ENCODE assay signal across 10 cellular contexts in the genomic region with DNA sequence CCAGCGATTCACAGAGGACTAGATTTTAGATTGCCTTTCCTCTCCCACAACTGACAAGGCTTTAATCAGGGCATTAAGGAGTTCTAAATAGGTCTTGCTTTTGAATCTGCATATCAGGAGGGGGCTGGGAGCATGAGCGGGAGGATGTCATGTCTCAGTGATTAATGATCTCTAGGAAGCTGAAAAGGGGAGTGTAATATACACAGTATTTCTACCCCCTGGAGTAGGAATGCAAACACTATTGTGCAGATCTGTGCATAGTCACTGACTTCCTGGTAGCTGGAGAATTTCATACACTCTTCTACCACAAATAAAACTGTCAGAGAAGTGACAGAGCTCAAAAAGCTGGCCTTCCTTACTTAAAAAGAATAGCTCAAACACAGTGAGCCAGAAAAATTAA.
DNase-seq lines count a peak whose midpoint lies in the region; ATAC-seq and TF ChIP-seq lines count a peak whose summit lies in the region.
"Had no signal": no experiment of that assay in that cellular context is flagged by ENCODE, and none has a peak within 500 bp of the region (broad histone marks: within the 10 kb centered on the region; RNA-seq: fewer than 3 reads in every experiment).

No MANE protein-coding gene starts in this region.

- POLR2A ChIA-PET in SK-N-SH (lab: Yijun Ruan, JAX): no interaction called here

- H3F3A ChIP-seq in SK-N-SH (replicated peaks; ENCODE audit: insufficient read depth): peaks cover 11% of the 10 kb centered on the region

- CTCF ChIA-PET in SK-N-SH (lab: Yijun Ruan, JAX): interaction anchor here (1.1 to 2.7 kb wide), 2 partner anchors 454 to 478 kb away, joined by 3 to 18 read pairs; no protein-coding TSS in a partner anchor

- H4K20me1 ChIP-seq in SK-N-SH (ENCODE audit: insufficient read depth): no peaks in the 10 kb centered on the region

- H3K9me3 ChIP-seq in SK-N-SH: no peaks in the 10 kb centered on the region
- H3K9me3 ChIP-seq in right cardiac atrium (ENCODE audit: control insufficient read depth, low read length): no peaks in the 10 kb centered on the region
- H3K9me3 ChIP-seq in transverse colon: no peaks in the 10 kb centered on the region

- ATAC-seq in right cardiac atrium (peak; percentile 57 to 60), GM18870 (IDR thresholded peaks at IDR 0.05; ENCODE audit: unreplicated experiment) (no peak)
- ATAC-seq: activated CD4-positive, CD25-positive, alpha-beta regulatory T cell treated with anti-CD3 and anti-CD28 coated beads, Interleukin-2, amount 50 U/mL, for 24 hours; stimulated activated memory B cell treated with anti-CD40 and anti-IgM and Interleukin-4, amounts not matched to agents 10 μg/mL and 1 μg/mL and 100 μg/mL, for 72 hours had no signal

- H3K4me3 ChIP-seq in SK-N-SH (ENCODE audit: low read depth in 2 of 2, low read length in 1 of 2) (no peak overlapping the region), right cardiac atrium (ENCODE audit: low read length) (no peak overlapping the region), transverse colon (no peak overlapping the region)

- no peak for TF ChIP-seq POLR2A in transverse colon (IDR thresholded peaks at IDR 0.05)

- WGBS in SK-N-SH (ENCODE audit: low lambda C conversion rate): 47% methylated on average over 2 of the region's 2 CpGs
- WGBS in right cardiac atrium: 19% methylated on average over 2 of the region's 2 CpGs
- 13 to 35% methylated on average over 1 to 2 of the region's 2 CpGs for WGBS in transverse colon (ENCODE audit: low coverage in 1 of 2), 2 donors

- 0 out of 2 replicates have a peak, but pooled peaks cover 11% of the 10 kb centered on the region for H3K79me2 ChIP-seq in SK-N-SH (ENCODE audit: insufficient read depth)

- no peak overlapping the region for H2AFZ ChIP-seq in SK-N-SH (ENCODE audit: low read depth)

- no peaks in the 10 kb centered on the region for H3K9me2 ChIP-seq in SK-N-SH

- peak in 1 of 2 experiments; percentile 54; a peak in 1 of 4 replicates for TF ChIP-seq EP300 in SK-N-SH (IDR thresholded peaks at IDR 0.05; ENCODE audit: borderline replicate concordance in 1 of 2, low read depth in 1 of 2, low read length in 1 of 2)
- no peak for TF ChIP-seq EP300 in transverse colon (IDR thresholded peaks at IDR 0.05; ENCODE audit: low read depth)

- intact Hi-C loops in right cardiac atrium (cut with DNase I) (loop anchor here (5.0 to 10.0 kb wide), 2 partner anchors 453 to 455 kb away; no protein-coding TSS in a partner anchor), transverse colon (cut with DNase I; ENCODE audit: low total_unique reads) (loop anchor here (10.0 kb wide), 1 partner anchor 455 kb away; no protein-coding TSS in a partner anchor)

- H3K27ac ChIP-seq in SK-N-SH (ENCODE audit: low read depth in 2 of 2, low read length in 1 of 2): peak overlapping the region in 1 of 2 experiments; percentile 60; a peak in 3 of 4 replicates
- no peak overlapping the region for H3K27ac ChIP-seq in right cardiac atrium (ENCODE audit: low read length)
- H3K27ac ChIP-seq in transverse colon: peak overlapping the region; percentile 2 to 40 (median 15)

- H3K36me3 ChIP-seq in SK-N-SH (replicated peaks in 1 of 2; ENCODE audit: control insufficient read depth in 1 of 2, insufficient read depth in 2 of 2, low read length in 1 of 2) (peaks cover 17 to 31% of the 10 kb centered on the region in 2 experiments), transverse colon (peaks cover 0 to 13% (median 5%) of the 10 kb centered on the region in 4 donors)

- DNase-seq in NCI-H2196 (lab: John Stamatoyannopoulos, UW; ENCODE audit: unreplicated experiment) (peak; percentile 10), NCI-H2196 treated with DMSO at 0.1 percent for 48 hours (lab: John Stamatoyannopoulos, UW; ENCODE audit: unreplicated experiment) (no peak), SK-N-SH (peak; percentile 7), right cardiac atrium (no peak), transverse colon (no peak), NCI-H524 treated with DMSO at 0.1 percent for 48 hours (lab: John Stamatoyannopoulos, UW) (no peak)
- DNase-seq in activated T-cell treated with anti-CD3 and anti-CD28 coated beads, Interleukin-2, amount 50 U/mL, for 1 hour: no peak

- peak overlapping the region; percentile 14 for H3K4me2 ChIP-seq in SK-N-SH

- in situ Hi-C loops in transverse colon (cut with MboI; ENCODE audit: low pct_ligation_motif_present in 1 of 4, low pct_unique_long_range_greater_than_20kb in 1 of 4, low sequenced_read_pairs in 3 of 4): loop anchor here in 2 of 4 donors (10.0 to 25.0 kb wide), 2 partner anchors 453 to 455 kb away; no protein-coding TSS in a partner anchor

- TF ChIP-seq CTCF in SK-N-SH (IDR thresholded peaks at IDR 0.05) (no peak), transverse colon (IDR thresholded peaks at IDR 0.05) (no peak)

- peaks cover 9 to 27% of the 10 kb centered on the region in 2 experiments; a peak in 2 of 4 replicates for H3K4me1 ChIP-seq in SK-N-SH (ENCODE audit: control insufficient read depth in 1 of 2, insufficient read depth in 2 of 2, low read depth in 1 of 2, low read length in 1 of 2)
- peaks cover 2% of the 10 kb centered on the region for H3K4me1 ChIP-seq in right cardiac atrium (ENCODE audit: control insufficient read depth, insufficient read depth, low read length)
- peaks cover 19 to 38% (median 25%) of the 10 kb centered on the region in 4 donors for H3K4me1 ChIP-seq in transverse colon

- no peak overlapping the region for H3K9ac ChIP-seq in SK-N-SH

- no peak for TF ChIP-seq RAD21 in SK-N-SH (IDR thresholded peaks at IDR 0.05; ENCODE audit: low read length)

- H3K27me3 ChIP-seq in SK-N-SH (ENCODE audit: insufficient read depth) (no peaks in the 10 kb centered on the region), right cardiac atrium (ENCODE audit: control insufficient read depth, insufficient read depth) (no peaks in the 10 kb centered on the region), transverse colon (no peaks in the 10 kb centered on the region)

TF ChIP-seq in SK-N-SH, 30 proteins besides CTCF, POLR2A, EP300 and RAD21 (continues in another document):
- TF ChIP-seq GABPA (IDR thresholded peaks at IDR 0.05; ENCODE audit: low read depth) (no peak), NFIC (IDR thresholded peaks at IDR 0.05; ENCODE audit: borderline replicate concordance) (no peak), RXRA (IDR thresholded peaks at IDR 0.05; ENCODE audit: borderline replicate concordance, low read depth) (no peak), FOSL2 (IDR thresholded peaks at IDR 0.05; ENCODE audit: borderline replicate concordance, low read depth) (peak; percentile 7; the same call in 1 of the 2 replicates), GATA2 (CRISPR knock-in tag; IDR thresholded peaks at IDR 0.05) (no peak), TAF1 (IDR thresholded peaks at IDR 0.05; ENCODE audit: borderline replicate concordance, low read depth, low read length) (no peak), SMC3 (IDR thresholded peaks at IDR 0.05; ENCODE audit: low read depth, low read length) (no peak), MEF2A (IDR thresholded peaks at IDR 0.05; ENCODE audit: borderline replicate concordance, low read depth) (no peak), EZH2phosphoT487 (IDR thresholded peaks at IDR 0.05; ENCODE audit: borderline replicate concordance, low read depth) (no peak), JUND (IDR thresholded peaks at IDR 0.05) (no peak), ELF1 (IDR thresholded peaks at IDR 0.05) (0 out of 2 replicates have a peak, but pooled peaks have one; percentile 18), TCF12 (IDR thresholded peaks at IDR 0.05) (peak; percentile 84), RCOR1 (IDR thresholded peaks at IDR 0.05; ENCODE audit: low read length) (no peak), RFX5 (IDR thresholded peaks at IDR 0.05; ENCODE audit: low read length) (no peak), YY1 (IDR thresholded peaks at IDR 0.05; ENCODE audit: low read depth) (no peak), TEAD4 (IDR thresholded peaks at IDR 0.05; ENCODE audit: borderline replicate concordance, insufficient read depth) (peak; percentile 35; the same call in 1 of the 2 replicates)
- TF ChIP-seq, protein P1, sequence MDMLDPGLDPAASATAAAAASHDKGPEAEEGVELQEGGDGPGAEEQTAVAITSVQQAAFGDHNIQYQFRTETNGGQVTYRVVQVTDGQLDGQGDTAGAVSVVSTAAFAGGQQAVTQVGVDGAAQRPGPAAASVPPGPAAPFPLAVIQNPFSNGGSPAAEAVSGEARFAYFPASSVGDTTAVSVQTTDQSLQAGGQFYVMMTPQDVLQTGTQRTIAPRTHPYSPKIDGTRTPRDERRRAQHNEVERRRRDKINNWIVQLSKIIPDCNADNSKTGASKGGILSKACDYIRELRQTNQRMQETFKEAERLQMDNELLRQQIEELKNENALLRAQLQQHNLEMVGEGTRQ (IDR thresholded peaks at IDR 0.05; ENCODE audit: borderline replicate concordance, low read depth, low read length): no peak
- TF ChIP-seq, protein P2, sequence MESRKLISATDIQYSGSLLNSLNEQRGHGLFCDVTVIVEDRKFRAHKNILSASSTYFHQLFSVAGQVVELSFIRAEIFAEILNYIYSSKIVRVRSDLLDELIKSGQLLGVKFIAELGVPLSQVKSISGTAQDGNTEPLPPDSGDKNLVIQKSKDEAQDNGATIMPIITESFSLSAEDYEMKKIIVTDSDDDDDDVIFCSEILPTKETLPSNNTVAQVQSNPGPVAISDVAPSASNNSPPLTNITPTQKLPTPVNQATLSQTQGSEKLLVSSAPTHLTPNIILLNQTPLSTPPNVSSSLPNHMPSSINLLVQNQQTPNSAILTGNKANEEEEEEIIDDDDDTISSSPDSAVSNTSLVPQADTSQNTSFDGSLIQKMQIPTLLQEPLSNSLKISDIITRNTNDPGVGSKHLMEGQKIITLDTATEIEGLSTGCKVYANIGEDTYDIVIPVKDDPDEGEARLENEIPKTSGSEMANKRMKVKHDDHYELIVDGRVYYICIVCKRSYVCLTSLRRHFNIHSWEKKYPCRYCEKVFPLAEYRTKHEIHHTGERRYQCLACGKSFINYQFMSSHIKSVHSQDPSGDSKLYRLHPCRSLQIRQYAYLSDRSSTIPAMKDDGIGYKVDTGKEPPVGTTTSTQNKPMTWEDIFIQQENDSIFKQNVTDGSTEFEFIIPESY (IDR thresholded peaks at IDR 0.05; ENCODE audit: borderline replicate concordance, low read depth): no peak
- TF ChIP-seq, protein P3, sequence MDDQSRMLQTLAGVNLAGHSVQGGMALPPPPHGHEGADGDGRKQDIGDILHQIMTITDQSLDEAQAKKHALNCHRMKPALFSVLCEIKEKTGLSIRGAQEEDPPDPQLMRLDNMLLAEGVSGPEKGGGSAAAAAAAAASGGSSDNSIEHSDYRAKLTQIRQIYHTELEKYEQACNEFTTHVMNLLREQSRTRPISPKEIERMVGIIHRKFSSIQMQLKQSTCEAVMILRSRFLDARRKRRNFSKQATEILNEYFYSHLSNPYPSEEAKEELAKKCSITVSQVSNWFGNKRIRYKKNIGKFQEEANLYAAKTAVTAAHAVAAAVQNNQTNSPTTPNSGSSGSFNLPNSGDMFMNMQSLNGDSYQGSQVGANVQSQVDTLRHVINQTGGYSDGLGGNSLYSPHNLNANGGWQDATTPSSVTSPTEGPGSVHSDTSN (IDR thresholded peaks at IDR 0.05): peak; percentile 91

Comparison
In these comparisons a context has a peak if more than half of its experiments do, and no peak if none do; other contexts are left out.
1. DNase-seq: peak in NCI-H2196 (single experiment) and SK-N-SH (single experiment); none in NCI-H2196 treated with DMSO at 0.1 percent for 48 hours (single experiment), right cardiac atrium (0 of 3), transverse colon (single experiment), NCI-H524 treated with DMSO at 0.1 percent for 48 hours (single experiment) and activated T-cell treated with anti-CD3 and anti-CD28 coated beads, Interleukin-2, amount 50 U/mL, for 1 hour (single experiment).